8 cellular contexts compared by ENCODE assay signal in genomic region chr1:121009216-121010057, GRCh38.
DNase-seq lines count a peak whose midpoint lies in the region; ATAC-seq, FAIRE-seq and TF ChIP-seq lines count a peak whose summit lies in the region.
"Not testable (repeated sequence)": the region's sequence is repeated elsewhere in the genome, so short reads cannot be mapped to it uniquely, and the experiment has no call there.

No MANE protein-coding gene starts in this region.

- peaks cover 0 to 16% (median 1%) of the 10 kb centered on the region in 4 donors for H3K4me1 Mint-ChIP-seq in CD4-positive, CD25-positive, alpha-beta regulatory T cell
- not testable (repeated sequence) for H3K4me1 Mint-ChIP-seq in activated naive CD4-positive, alpha-beta T cell treated with anti-CD3 and anti-CD28 coated beads, Interleukin-2, amount 50 U/mL, for 24 hours; endothelial cell (ENCODE audit: unreplicated experiment)
- peaks cover 14 to 19% of the 10 kb centered on the region in 2 donors for H3K4me1 Mint-ChIP-seq in immature natural killer cell

- 25 to 32% methylated on average over 40 to 58 of the region's 59 CpGs for WGBS in pancreas, 2 donors

- not testable (repeated sequence) for H3K4me1 ChIP-seq in CD4-positive, CD25-positive, alpha-beta regulatory T cell (ENCODE audit: control insufficient read depth, insufficient read depth, low read length, poor library complexity, severe bottlenecking); HUES6 (ENCODE audit: control insufficient read depth, insufficient read depth, low read length); pancreas

- not testable (repeated sequence) for H3K36me3 Mint-ChIP-seq in CD4-positive, CD25-positive, alpha-beta regulatory T cell; activated naive CD4-positive, alpha-beta T cell treated with anti-CD3 and anti-CD28 coated beads, Interleukin-2, amount 50 U/mL, for 24 hours; endothelial cell (ENCODE audit: low read depth, unreplicated experiment); immature natural killer cell

- not testable (repeated sequence) for H3K4me3 ChIP-seq in CD4-positive, CD25-positive, alpha-beta regulatory T cell (ENCODE audit: low read depth, low read length)
- peak overlapping the region; percentile 51 for H3K4me3 ChIP-seq in HUES6 (ENCODE audit: low read depth, low read length)
- peak overlapping the region in 1 of 4 donors; percentile 17 for H3K4me3 ChIP-seq in pancreas

- H3K4me3 Mint-ChIP-seq in CD4-positive, CD25-positive, alpha-beta regulatory T cell, result peak overlapping the region; percentile 50 to 85 (median 69)
- H3K4me3 Mint-ChIP-seq in activated naive CD4-positive, alpha-beta T cell treated with anti-CD3 and anti-CD28 coated beads, Interleukin-2, amount 50 U/mL, for 24 hours, result peak overlapping the region; percentile 90
- peak overlapping the region; percentile 80 for H3K4me3 Mint-ChIP-seq in endothelial cell (ENCODE audit: unreplicated experiment)
- H3K4me3 Mint-ChIP-seq in immature natural killer cell, result peak overlapping the region; percentile 67 to 85 (median 80)

- not testable (repeated sequence) for TF ChIP-seq CTCF in endothelial cell (IDR thresholded peaks at IDR 0.05; ENCODE audit: unreplicated experiment); pancreas (IDR thresholded peaks at IDR 0.05)

- H3K36me3 ChIP-seq in CD4-positive, CD25-positive, alpha-beta regulatory T cell (ENCODE audit: control insufficient read depth, insufficient read depth, low read length); HUES6 (ENCODE audit: control insufficient read depth, insufficient read depth, low read length); pancreas: not testable (repeated sequence)

- ATAC-seq in CD4-positive, CD25-positive, alpha-beta regulatory T cell (ENCODE audit: low read depth in 2 of 2), result peak; percentile 50 to 52
- ATAC-seq in pancreas, result peak in 3 of 4 donors; percentile 31 to 52 (median 32)

- H3K9me3 Mint-ChIP-seq in CD4-positive, CD25-positive, alpha-beta regulatory T cell; activated naive CD4-positive, alpha-beta T cell treated with anti-CD3 and anti-CD28 coated beads, Interleukin-2, amount 50 U/mL, for 24 hours; endothelial cell (ENCODE audit: unreplicated experiment); immature natural killer cell: not testable (repeated sequence)

- DNase-seq in CD4-positive, CD25-positive, alpha-beta regulatory T cell, result peak in 1 of 3 donors; percentile 26
- DNase-seq in activated CD4-positive, alpha-beta T cell treated with anti-CD3 and anti-CD28 coated beads, Interleukin-2, amount 50 U/mL, for 1 hour, result peak; percentile 39
- DNase-seq in endothelial cell (ENCODE audit: low spot score) (peak; percentile 22), pancreas (peak in 2 of 6 donors; percentile 27 to 50)
- DNase-seq in immature natural killer cell, result not testable (repeated sequence)
- peak; percentile 30 to 36 for DNase-seq in stimulated activated CD8-positive, alpha-beta memory T cell treated with anti-CD3 and anti-CD28 coated beads, Interleukin-2, amount 100 ng/mL, for 48 hours (ENCODE audit: low read depth in 2 of 2)

- FAIRE-seq in pancreas (lab: Jason Lieb, UNC), result not testable (repeated sequence)

- peak overlapping the region in 1 of 3 donors; percentile 31 for H3K27ac Mint-ChIP-seq in CD4-positive, CD25-positive, alpha-beta regulatory T cell
- peak overlapping the region; percentile 79 for H3K27ac Mint-ChIP-seq in activated naive CD4-positive, alpha-beta T cell treated with anti-CD3 and anti-CD28 coated beads, Interleukin-2, amount 50 U/mL, for 24 hours
- not testable (repeated sequence) for H3K27ac Mint-ChIP-seq in endothelial cell (ENCODE audit: unreplicated experiment); immature natural killer cell

- not testable (repeated sequence) for H3K9me3 ChIP-seq in CD4-positive, CD25-positive, alpha-beta regulatory T cell (ENCODE audit: control insufficient read depth in 2 of 2, low read length in 2 of 2); HUES6 (ENCODE audit: control insufficient read depth, insufficient read depth, low read depth, low read length); pancreas

- intact Hi-C loops in pancreas (cut with DNase I), result not testable (repeated sequence)

- H3K27ac ChIP-seq in CD4-positive, CD25-positive, alpha-beta regulatory T cell (ENCODE audit: insufficient read depth, low read length, poor library complexity, severe bottlenecking); HUES6 (ENCODE audit: low read depth, low read length); pancreas: not testable (repeated sequence)

- H3K27me3 ChIP-seq in CD4-positive, CD25-positive, alpha-beta regulatory T cell (ENCODE audit: control insufficient read depth, insufficient read depth, low read length); pancreas: not testable (repeated sequence)
- H3K27me3 ChIP-seq in HUES6 (ENCODE audit: control insufficient read depth, insufficient read depth, low read length), result peaks cover 24% of the 10 kb centered on the region

- H3K27me3 Mint-ChIP-seq in CD4-positive, CD25-positive, alpha-beta regulatory T cell, result peaks cover 22% of the 10 kb centered on the region
- H3K27me3 Mint-ChIP-seq in activated naive CD4-positive, alpha-beta T cell treated with anti-CD3 and anti-CD28 coated beads, Interleukin-2, amount 50 U/mL, for 24 hours; endothelial cell (ENCODE audit: unreplicated experiment): not testable (repeated sequence)
- H3K27me3 Mint-ChIP-seq in immature natural killer cell (ENCODE audit: low read depth in 3 of 3), result peaks cover 0 to 11% (median 0%) of the 10 kb centered on the region in 3 donors

- not testable (repeated sequence) for H3K9ac ChIP-seq in HUES6 (ENCODE audit: low read length)
